Comparison of ENCODE assay signal across 35 cellular contexts in genomic region chr7:115975766-115976165, GRCh38. TPM values are rescaled to one million over a fixed set of nuclear protein-coding genes. Genes with fewer than 3 reads are reported as not detected.
"Had no signal": no experiment of that assay in that cellular context is flagged by ENCODE, and none has a peak within 500 bp of the region (broad histone marks: within the 10 kb centered on the region; RNA-seq: fewer than 3 reads in every experiment).

No MANE protein-coding gene starts in this region.

- H3K36me3 ChIP-seq: adrenal gland, ascending aorta, cardiac muscle cell had no signal

- FAIRE-seq: bronchial epithelial cell, TTC549 had no signal

- H3K27me3 ChIP-seq: adrenal gland, ascending aorta, cardiac muscle cell had no signal

- H3K4me1 ChIP-seq: adrenal gland, ascending aorta had no signal

- H3K9me3 ChIP-seq: adrenal gland, ascending aorta had no signal

- DNase-seq: activated B cell treated with CpG ODN at 0.5 μM for 24 hours; activated CD4-positive, alpha-beta memory T cell treated with anti-CD3 and anti-CD28 coated beads for 36 hours; activated CD4-positive, alpha-beta T cell treated with anti-CD3 and anti-CD28 coated beads for 4 hours; activated CD4-positive, alpha-beta T cell treated with anti-CD3 and anti-CD28 coated beads, Interleukin-2, amount 10 ng/mL, durations not matched to agents 24 days and 14 days; activated CD4-positive, alpha-beta T cell treated with anti-CD3 and anti-CD28 coated beads, Interleukin-2, amount 50 U/mL, for 1 hour; activated CD4-positive, alpha-beta T cell treated with anti-CD3 and anti-CD28 coated beads, Interleukin-2, amount 50 U/mL, for 4 hours; activated CD4-positive, CD25-positive, alpha-beta regulatory T cell treated with anti-CD3 and anti-CD28 coated beads, Interleukin-2, amount 50 U/mL, for 72 hours; activated CD8-positive, alpha-beta memory T cell treated with anti-CD3 and anti-CD28 coated beads, Interleukin-2, amount 50 U/mL, for 4 hours; activated CD8-positive, alpha-beta T cell treated with anti-CD3 and anti-CD28 coated beads for 36 hours; activated effector memory CD4-positive, alpha-beta T cell treated with anti-CD3 and anti-CD28 coated beads, Interleukin-2, amount 50 U/mL, for 16 hours; activated gamma-delta T cell treated with Interleukin-2 at 50 U/mL for 16 hours; activated naive CD4-positive, alpha-beta T cell; activated naive CD4-positive, alpha-beta T cell treated with anti-CD3 and anti-CD28 coated beads for 36 hours; activated naive CD4-positive, alpha-beta T cell treated with anti-CD3 and anti-CD28 coated beads, Interleukin-2, amount 50 U/mL, for 16 hours; activated naive CD8-positive, alpha-beta T cell treated with anti-CD3 and anti-CD28 coated beads for 36 hours; activated T-cell treated with anti-CD3 and anti-CD28 coated beads for 4 hours; activated T-cell treated with anti-CD3 and anti-CD28 coated beads, Interleukin-2, amount 50 U/mL, for 1 hour; activated T-cell treated with anti-CD3 and anti-CD28 coated beads, Interleukin-2, amount 50 U/mL, for 4 hours; activated T-cell treated with anti-CD3 and anti-CD28 coated beads, Interleukin-2, amount 50 U/mL, for 72 hours; adrenal gland; amygdala; anterior cingulate cortex; caudate nucleus; SW 1271; T-helper 1 cell; T-helper 2 cell; T-helper 9 cell had no signal

- H3K4me3 ChIP-seq: adrenal gland, ascending aorta, cardiac muscle cell had no signal

- H3K27ac ChIP-seq: adrenal gland, ascending aorta, cardiac muscle cell, VCaP had no signal

RNA-seq across cellular contexts. Expression of gene TFEC, which starts 54.8 kb away (rescaled TPM):
- total RNA-seq: activated CD4-positive, alpha-beta memory T cell treated with anti-CD3 and anti-CD28 coated beads for 36 hours; activated CD4-positive, alpha-beta T cell treated with anti-CD3 and anti-CD28 coated beads, Interleukin-2, amount 10 ng/mL, durations not matched to agents 24 days and 14 days; activated CD8-positive, alpha-beta memory T cell treated with anti-CD3 and anti-CD28 coated beads for 36 hours; activated CD8-positive, alpha-beta T cell treated with anti-CD3 and anti-CD28 coated beads for 36 hours; activated naive CD4-positive, alpha-beta T cell treated with anti-CD3 and anti-CD28 coated beads for 36 hours; activated naive CD4-positive, alpha-beta T cell treated with anti-CD3 and anti-CD28 coated beads, Interleukin-2, amount 50 U/mL, for 72 hours; activated T-helper 1 cell treated with anti-CD3 and anti-CD28 coated beads, Interleukin-12 subunit alpha, Interleukin-12 subunit beta, Interleukin-2, Interleukin-4 antibody, amounts not matched to agents 30 ng/mL and 10 ng/mL and 1 ng/mL, durations not matched to agents 14 hours and 24 hours and 36 hours; bronchial epithelial cell; cardiac muscle cell had no signal
- polyA plus RNA-seq: cardiac muscle cell had no signal
